In genomic region chr7:20470726-20471125, GRCh38 we compare ENCODE assay signal across 25 cellular contexts.
DNase-seq lines count a peak whose midpoint lies in the region; FAIRE-seq and TF ChIP-seq lines count a peak whose summit lies in the region.
"Had no signal": no experiment of that assay in that cellular context is flagged by ENCODE, and none has a peak within 500 bp of the region (broad histone marks: within the 10 kb centered on the region; RNA-seq: fewer than 3 reads in every experiment).

No MANE protein-coding gene starts in this region.

- H3K27ac ChIP-seq in osteoblast (ENCODE audit: low read depth, low read length), result no peak overlapping the region
- H3K27ac ChIP-seq: breast epithelium, foreskin keratinocyte, GM23248, stomach, tibial artery had no signal

- FAIRE-seq in H54 (lab: Jason Lieb, UNC), result peak; percentile 57

- DNase-seq in H54 (ENCODE audit: insufficient read length, low spot score) (no peak), NOMO-1 treated with DMSO at 0.1 percent for 48 hours (lab: John Stamatoyannopoulos, UW; ENCODE audit: unreplicated experiment) (peak; percentile 73), amniotic epithelial cell (ENCODE audit: low read depth) (peak; percentile 51), pons (ENCODE audit: low spot score) (peak; percentile 14), osteoblast (ENCODE audit: insufficient read length, low spot score, missing footprints) (no peak), DMS53 (lab: John Stamatoyannopoulos, UW) (no peak), T-helper 9 cell (no peak)
- DNase-seq: activated CD4-positive, CD25-positive, alpha-beta regulatory T cell treated with anti-CD3 and anti-CD28 coated beads, Interleukin-2, amount 50 U/mL, for 72 hours; activated CD8-positive, alpha-beta memory T cell treated with anti-CD3 and anti-CD28 coated beads for 24 hours; activated gamma-delta T cell treated with Interleukin-2 at 50 U/mL for 16 hours; activated T-cell treated with anti-CD3 and anti-CD28 coated beads, Interleukin-2, amount 50 U/mL, for 1 hour; CD4-positive, alpha-beta memory T cell; effector memory CD4-positive, alpha-beta T cell; foreskin keratinocyte; GM23248; hippocampal formation; IMR-90; left ventricle myocardium superior; NCI-H1436; NCI-H2171; NCI-H510A treated with DMSO at 0.1 percent for 48 hours; stomach; T1000; tibial artery had no signal

- no peak overlapping the region for H2AFZ ChIP-seq in osteoblast (ENCODE audit: low read length)
- H2AFZ ChIP-seq: GM23248 had no signal

- no peak for TF ChIP-seq CTCF in osteoblast (IDR thresholded peaks at IDR 0.05; ENCODE audit: extremely low read depth, low read depth, low read length)

- no peaks in the 10 kb centered on the region for H3K9me3 ChIP-seq in osteoblast (ENCODE audit: low read depth, low read length)
- H3K9me3 ChIP-seq: breast epithelium, stomach, tibial artery had no signal

- no peaks in the 10 kb centered on the region for H3K79me2 ChIP-seq in osteoblast (ENCODE audit: insufficient read depth, low read length)

- TF ChIP-seq POLR2A in H54 (IDR thresholded peaks at IDR 0.05; ENCODE audit: low read depth, low read length), result no peak

- H3K4me2 ChIP-seq in osteoblast (ENCODE audit: insufficient read depth, low read length), result no peak overlapping the region

- no peaks in the 10 kb centered on the region for H3K27me3 ChIP-seq in osteoblast (ENCODE audit: insufficient read depth, low read length)
- H3K27me3 ChIP-seq: breast epithelium, foreskin keratinocyte, stomach, tibial artery had no signal

- H3K4me1 ChIP-seq in osteoblast (ENCODE audit: insufficient read depth, low read length), result no peaks in the 10 kb centered on the region
- H3K4me1 ChIP-seq: breast epithelium, foreskin keratinocyte, stomach, tibial artery had no signal

- H3K4me3 ChIP-seq in osteoblast (ENCODE audit: insufficient read depth, low read length), result no peak overlapping the region
- H3K4me3 ChIP-seq: breast epithelium, GM23248, stomach, tibial artery had no signal

- H4K20me1 ChIP-seq in osteoblast (ENCODE audit: insufficient read depth, low read length), result no peaks in the 10 kb centered on the region

- no peaks in the 10 kb centered on the region for H3K36me3 ChIP-seq in osteoblast (ENCODE audit: insufficient read depth, low read length)
- H3K36me3 ChIP-seq: breast epithelium, stomach, tibial artery had no signal

Comparison
In these comparisons a context has a peak if more than half of its experiments do, and no peak if none do; other contexts are left out.
1. DNase-seq: peak in NOMO-1 treated with DMSO at 0.1 percent for 48 hours (single experiment), amniotic epithelial cell (single experiment) and pons (single experiment); none in H54 (single experiment), osteoblast (single experiment), DMS53 (single experiment) and T-helper 9 cell (single experiment).